ENCODE assay signal across 8 cellular contexts in genomic region chr16:68275611-68276191, GRCh38. TPM values are rescaled to one million over a fixed set of nuclear protein-coding genes. Genes with fewer than 3 reads are reported as not detected.
A peak's percentile ranks its signal among the peaks of the same experiment; 100 is the strongest.
DNase-seq lines count a peak whose midpoint lies in the region; ATAC-seq and TF ChIP-seq lines count a peak whose summit lies in the region.

No MANE protein-coding gene starts in this region.

- H3K27me3 ChIP-seq in rectal smooth muscle tissue (ENCODE audit: control insufficient read depth, insufficient read depth, low read length): no peaks in the 10 kb centered on the region

- H3K9ac ChIP-seq in rectal smooth muscle tissue (ENCODE audit: low read length): no peak overlapping the region

- H3K27ac Mint-ChIP-seq in activated naive CD4-positive, alpha-beta T cell treated with anti-CD3 and anti-CD28 coated beads, Interleukin-2, amount 50 U/mL, for 72 hours: peak overlapping the region; percentile 82 to 83

- ATAC-seq in GM18511 (IDR thresholded peaks at IDR 0.05; ENCODE audit: unreplicated experiment): peak; percentile 77
- peak; percentile 64 for ATAC-seq in HG02759 (IDR thresholded peaks at IDR 0.05; ENCODE audit: unreplicated experiment)
- peak; percentile 86 to 87 for ATAC-seq in activated naive CD4-positive, alpha-beta T cell treated with anti-CD3 and anti-CD28 coated beads, Interleukin-2, amount 50 U/mL, for 72 hours
- ATAC-seq in GM19455 (IDR thresholded peaks at IDR 0.05; ENCODE audit: unreplicated experiment): no peak

- H3K4me1 ChIP-seq in rectal smooth muscle tissue (ENCODE audit: control insufficient read depth, insufficient read depth, low read length): peaks cover 3% of the 10 kb centered on the region

- peaks cover 10% of the 10 kb centered on the region for H3K36me3 ChIP-seq in rectal smooth muscle tissue (ENCODE audit: control insufficient read depth, insufficient read depth, low read length)

- H3K4me3 ChIP-seq in rectal smooth muscle tissue (ENCODE audit: low read length): no peak overlapping the region

- H3K27ac ChIP-seq in rectal smooth muscle tissue (ENCODE audit: low read depth, low read length): peak overlapping the region; percentile 48

- CTCF ChIA-PET in HEK293T (lab: Yijun Ruan, JAX): no interaction called here

- peaks cover 33 to 43% of the 10 kb centered on the region in 2 donors for H3K36me3 Mint-ChIP-seq in activated naive CD4-positive, alpha-beta T cell treated with anti-CD3 and anti-CD28 coated beads, Interleukin-2, amount 50 U/mL, for 72 hours

- POLR2A ChIA-PET in HEK293T (lab: Yijun Ruan, JAX): interaction anchor here (1.0 to 1.5 kb wide), 3 partner anchors 11 to 35 kb away, joined by 3 read pairs; partner anchors contain the start of genes PRMT7, SLC7A6 and SLC7A6OS

- H3K9me3 Mint-ChIP-seq in activated naive CD4-positive, alpha-beta T cell treated with anti-CD3 and anti-CD28 coated beads, Interleukin-2, amount 50 U/mL, for 72 hours: no peaks in the 10 kb centered on the region

- DNase-seq in NCI-H446 (lab: John Stamatoyannopoulos, UW): peak; percentile 3 to 20
- DNase-seq in activated naive CD4-positive, alpha-beta T cell treated with anti-CD3 and anti-CD28 coated beads, Interleukin-2, amount 50 U/mL, for 72 hours (ENCODE audit: low spot score in 2 of 2): peak in 1 of 2 donors; percentile 44
- DNase-seq in NCI-H2227 (lab: John Stamatoyannopoulos, UW; ENCODE audit: unreplicated experiment): no peak
- DNase-seq in HEK293T (ENCODE audit: extremely low spot score): no peak

TF ChIP-seq in HEK293T, 16 proteins besides CTCF, POLR2A, EP300 and RAD21:
- TF ChIP-seq NFRKB (IDR thresholded peaks at IDR 0.05) (no peak), SP1 (IDR thresholded peaks at IDR 0.05) (no peak), BHLHE40 (IDR thresholded peaks at IDR 0.05; ENCODE audit: borderline replicate concordance) (no peak), ZNF384 (IDR thresholded peaks at IDR 0.05) (no peak), TARDBP (IDR thresholded peaks at IDR 0.05) (no peak), FOXK2 (IDR thresholded peaks at IDR 0.05) (no peak), L3MBTL2 (conservative IDR thresholded peaks at IDR 0.05) (no peak), CTBP1 (IDR thresholded peaks at IDR 0.05; ENCODE audit: borderline replicate concordance) (no peak), SUZ12 (IDR thresholded peaks at IDR 0.05) (no peak), ELF4 (IDR thresholded peaks at IDR 0.05) (no peak), FOXM1 (IDR thresholded peaks at IDR 0.05; ENCODE audit: borderline replicate concordance) (no peak), PKNOX1 (IDR thresholded peaks at IDR 0.05) (no peak), FOXA1 (IDR thresholded peaks at IDR 0.05) (no peak), HDGF (IDR thresholded peaks at IDR 0.05; ENCODE audit: borderline replicate concordance) (no peak), ARNT (IDR thresholded peaks at IDR 0.05) (no peak), LEF1 (IDR thresholded peaks at IDR 0.05; ENCODE audit: borderline replicate concordance) (no peak)
TF ChIP-seq in HEK293T: peak in this region for 0.

RNA-seq across cellular contexts. Expression of gene SLC7A6, which starts 11.4 kb away (rescaled TPM):
- 10 to 100 TPM; 69.0 to 97.7 TPM for total RNA-seq in activated naive CD4-positive, alpha-beta T cell treated with anti-CD3 and anti-CD28 coated beads, Interleukin-2, amount 50 U/mL, for 72 hours

RNA-seq across cellular contexts. Expression of gene PLA2G15, which starts 30.5 kb away (rescaled TPM):
- 1 to 10 TPM; 9.7 to 9.8 TPM for total RNA-seq in activated naive CD4-positive, alpha-beta T cell treated with anti-CD3 and anti-CD28 coated beads, Interleukin-2, amount 50 U/mL, for 72 hours

RNA-seq across cellular contexts. Expression of gene SLC7A6OS, which starts 35.0 kb away (rescaled TPM):
- total RNA-seq in activated naive CD4-positive, alpha-beta T cell treated with anti-CD3 and anti-CD28 coated beads, Interleukin-2, amount 50 U/mL, for 72 hours: 10 to 100 TPM; 21.4 to 29.6 TPM

RNA-seq across cellular contexts. Expression of gene PRMT7, which starts 35.1 kb away (rescaled TPM):
- total RNA-seq in activated naive CD4-positive, alpha-beta T cell treated with anti-CD3 and anti-CD28 coated beads, Interleukin-2, amount 50 U/mL, for 72 hours: 10 to 100 TPM; 33.7 to 80.2 TPM

RNA-seq across cellular contexts. Expression of gene ESRP2, which starts 39.8 kb away (rescaled TPM):
- total RNA-seq in activated naive CD4-positive, alpha-beta T cell treated with anti-CD3 and anti-CD28 coated beads, Interleukin-2, amount 50 U/mL, for 72 hours: under 1 TPM; 0.43 to 0.48 TPM

Comparison
In these comparisons a context has a peak if more than half of its experiments do, and no peak if none do; other contexts are left out.
1. DNase-seq: peak in NCI-H446 (2 of 2); none in NCI-H2227 (single experiment) and HEK293T (single experiment).